In genomic region chr17:76365256-76365903, GRCh38 we compare ENCODE assay signal across 15 cellular contexts. TPM values are rescaled to one million over a fixed set of nuclear protein-coding genes. Genes with fewer than 3 reads are reported as not detected.
DNase-seq lines count a peak whose midpoint lies in the region; ATAC-seq and TF ChIP-seq lines count a peak whose summit lies in the region.
"Had no signal": no experiment of that assay in that cellular context is flagged by ENCODE, and none has a peak within 500 bp of the region (broad histone marks: within the 10 kb centered on the region; RNA-seq: fewer than 3 reads in every experiment).

No MANE protein-coding gene starts in this region.

- CTCF ChIA-PET in activated CD4-positive, alpha-beta T cell treated with anti-CD3 and anti-CD28 coated beads for 36 hours (lab: Charles Lee) = interaction anchor here (2.2 kb wide), 1 partner anchor 33 kb away, joined by 7 read pairs; no protein-coding TSS in a partner anchor

- peak; percentile 33 for ATAC-seq in mucosa of descending colon
- ATAC-seq in activated CD4-positive, alpha-beta T cell treated with anti-CD3 and anti-CD28 coated beads for 36 hours = no peak
- ATAC-seq: naive thymus-derived CD8-positive, alpha-beta T cell had no signal

- POLR2A ChIA-PET in activated CD4-positive, alpha-beta T cell treated with anti-CD3 and anti-CD28 coated beads for 36 hours (lab: Charles Lee) = interaction anchor here (0.6 kb wide), 1 partner anchor 10 kb away, joined by 3 read pairs; no protein-coding TSS in a partner anchor

- H3K36me3 Mint-ChIP-seq in activated CD4-positive, alpha-beta T cell treated with anti-CD3 and anti-CD28 coated beads for 36 hours (ENCODE audit: low read depth) = no peaks in the 10 kb centered on the region
- H3K36me3 Mint-ChIP-seq: activated naive CD4-positive, alpha-beta T cell treated with anti-CD3 and anti-CD28 coated beads, Interleukin-2, amount 10 ng/mL, durations not matched to agents 7 days and 5 days; naive thymus-derived CD8-positive, alpha-beta T cell had no signal

- no peaks in the 10 kb centered on the region for H3K4me1 Mint-ChIP-seq in activated CD4-positive, alpha-beta T cell treated with anti-CD3 and anti-CD28 coated beads for 36 hours
- H3K4me1 Mint-ChIP-seq: activated naive CD4-positive, alpha-beta T cell treated with anti-CD3 and anti-CD28 coated beads, Interleukin-2, amount 10 ng/mL, durations not matched to agents 7 days and 5 days; naive thymus-derived CD8-positive, alpha-beta T cell had no signal

- TF ChIP-seq CTCF in LNCAP (IDR thresholded peaks at IDR 0.05) (peak; percentile 58), choroid plexus epithelial cell (conservative IDR thresholded peaks at IDR 0.05; ENCODE audit: low read depth, low read length) (peak; percentile 64), mucosa of descending colon (IDR thresholded peaks at IDR 0.05) (no peak)

- no peak overlapping the region for H3K27ac Mint-ChIP-seq in activated CD4-positive, alpha-beta T cell treated with anti-CD3 and anti-CD28 coated beads for 36 hours
- H3K27ac Mint-ChIP-seq: activated naive CD4-positive, alpha-beta T cell treated with anti-CD3 and anti-CD28 coated beads, Interleukin-2, amount 10 ng/mL, durations not matched to agents 7 days and 5 days; naive thymus-derived CD8-positive, alpha-beta T cell had no signal

- DNase-seq in ELR (ENCODE audit: low read depth) = peak; percentile 62
- peak; percentile 39 for DNase-seq in choroid plexus epithelial cell (ENCODE audit: low read depth)
- DNase-seq in mucosa of descending colon = no peak
- no peak for DNase-seq in T-helper 9 cell
- DNase-seq in KG1 (lab: John Stamatoyannopoulos, UW) = no peak
- DNase-seq in activated CD4-positive, alpha-beta T cell treated with anti-CD3 and anti-CD28 coated beads for 36 hours = no peak
- no peak for DNase-seq in posterior vena cava (ENCODE audit: low spot score)
- DNase-seq: activated CD4-positive, alpha-beta T cell treated with anti-CD3 and anti-CD28 coated beads for 48 hours; activated naive CD4-positive, alpha-beta T cell treated with anti-CD3 and anti-CD28 coated beads, Interleukin-2, amount 10 ng/mL, durations not matched to agents 7 days and 5 days; cortex of kidney; hypothalamus; naive thymus-derived CD8-positive, alpha-beta T cell; stimulated activated naive CD4-positive, alpha-beta T cell treated with Interleukin-2 at 50 U/mL for 16 hours had no signal

- intact Hi-C loops in mucosa of descending colon (cut with DNase I, micrococcal nuclease) (no loop called here), posterior vena cava (cut with DNase I) (no loop called here)
- intact Hi-C loops in activated CD4-positive, alpha-beta T cell treated with anti-CD3 and anti-CD28 coated beads for 36 hours (cut with DNase I, micrococcal nuclease) = no loop called here

- no peaks in the 10 kb centered on the region for H3K36me3 ChIP-seq in mucosa of descending colon (ENCODE audit: low read depth)

- H3K4me3 ChIP-seq in choroid plexus epithelial cell (ENCODE audit: low read depth, low read length) (no peak overlapping the region), mucosa of descending colon (no peak overlapping the region)
- H3K4me3 ChIP-seq: SJSA1 had no signal

- H3K4me3 Mint-ChIP-seq in activated CD4-positive, alpha-beta T cell treated with anti-CD3 and anti-CD28 coated beads for 36 hours = no peak overlapping the region
- H3K4me3 Mint-ChIP-seq: activated naive CD4-positive, alpha-beta T cell treated with anti-CD3 and anti-CD28 coated beads, Interleukin-2, amount 10 ng/mL, durations not matched to agents 7 days and 5 days; naive thymus-derived CD8-positive, alpha-beta T cell had no signal

- peaks cover 7% of the 10 kb centered on the region for H3K9me3 ChIP-seq in mucosa of descending colon
- H3K9me3 ChIP-seq: SJSA1 had no signal

- no peaks in the 10 kb centered on the region for H3K9me3 Mint-ChIP-seq in activated CD4-positive, alpha-beta T cell treated with anti-CD3 and anti-CD28 coated beads for 36 hours (ENCODE audit: low read depth)
- H3K9me3 Mint-ChIP-seq: activated naive CD4-positive, alpha-beta T cell treated with anti-CD3 and anti-CD28 coated beads, Interleukin-2, amount 10 ng/mL, durations not matched to agents 7 days and 5 days; naive thymus-derived CD8-positive, alpha-beta T cell had no signal

- peaks cover 3% of the 10 kb centered on the region for H3K4me1 ChIP-seq in mucosa of descending colon (ENCODE audit: low read depth)

- no peaks in the 10 kb centered on the region for H3K27me3 Mint-ChIP-seq in activated CD4-positive, alpha-beta T cell treated with anti-CD3 and anti-CD28 coated beads for 36 hours
- H3K27me3 Mint-ChIP-seq: naive thymus-derived CD8-positive, alpha-beta T cell had no signal

RNA-seq across cellular contexts. Expression of gene PRPSAP1, which starts 11.7 kb away (rescaled TPM):
- total RNA-seq in mucosa of descending colon (10 to 100 TPM; 45.3 to 63.0 (median 61.4) TPM), posterior vena cava (10 to 100 TPM; 33.7 to 34.8 TPM)
- 10 to 100 TPM; 26.7 to 34.9 TPM for total RNA-seq in activated CD4-positive, alpha-beta T cell treated with anti-CD3 and anti-CD28 coated beads for 36 hours

RNA-seq across cellular contexts. Expression of gene SPHK1, which starts 19.0 kb away (rescaled TPM):
- total RNA-seq in mucosa of descending colon (1 to 10 TPM; 1.2 to 5.7 (median 3.3) TPM), posterior vena cava (10 to 100 TPM; 13.8 to 36.6 TPM)
- total RNA-seq in activated CD4-positive, alpha-beta T cell treated with anti-CD3 and anti-CD28 coated beads for 36 hours = 10 to 100 TPM in 1 of 2 experiments, 1 to 10 TPM in 1; 7.4 to 11.7 TPM

RNA-seq across cellular contexts. Expression of gene QRICH2, which starts 57.3 kb away (rescaled TPM):
- total RNA-seq in mucosa of descending colon (1 to 10 TPM; 1.6 to 4.7 (median 3.2) TPM), posterior vena cava (1 to 10 TPM in 1 of 2 donors, under 1 TPM in 1; 0.83 to 1.6 TPM)
- total RNA-seq in activated CD4-positive, alpha-beta T cell treated with anti-CD3 and anti-CD28 coated beads for 36 hours = 1 to 10 TPM in 1 of 2 experiments, under 1 TPM in 1; 0.63 to 1.2 TPM

Comparison
In these comparisons a context has a peak if more than half of its experiments do, and no peak if none do; other contexts are left out.
1. DNase-seq: peak in ELR (single experiment) and choroid plexus epithelial cell (single experiment); none in mucosa of descending colon (0 of 3), T-helper 9 cell (single experiment), KG1 (single experiment), activated CD4-positive, alpha-beta T cell treated with anti-CD3 and anti-CD28 coated beads for 36 hours (single experiment) and posterior vena cava (single experiment).